25 cellular contexts compared by ENCODE assay signal in the genomic region with DNA sequence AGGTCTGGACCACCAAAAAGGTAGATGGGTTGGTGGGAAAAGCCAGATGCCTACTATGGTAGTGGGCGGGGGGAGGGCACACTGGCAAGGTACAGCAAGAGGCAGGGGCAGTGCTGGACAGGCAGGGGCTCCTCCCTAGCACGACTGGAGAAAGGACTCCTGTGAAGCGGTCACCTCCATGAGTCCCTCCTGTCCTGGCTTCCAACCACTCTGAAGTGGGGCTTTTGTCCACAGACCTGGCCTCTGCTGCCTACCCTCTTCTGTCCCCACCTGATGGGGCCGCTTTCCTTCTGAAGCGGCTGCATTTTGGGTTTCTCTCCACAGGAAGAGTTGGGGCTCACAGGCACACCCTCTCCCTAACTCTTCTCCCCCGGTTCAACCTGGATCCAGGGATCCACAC. TPM values are rescaled to one million over a fixed set of nuclear protein-coding genes. Genes with fewer than 3 reads are reported as not detected.
DNase-seq lines count a peak whose midpoint lies in the region; ATAC-seq, FAIRE-seq and TF ChIP-seq lines count a peak whose summit lies in the region.
"Had no signal": no experiment of that assay in that cellular context is flagged by ENCODE, and none has a peak within 500 bp of the region (broad histone marks: within the 10 kb centered on the region; RNA-seq: fewer than 3 reads in every experiment).

No MANE protein-coding gene starts in this region.

- H3K4me3 ChIP-seq in left ventricle myocardium inferior (no peak overlapping the region), H7 (ENCODE audit: insufficient read depth, low read depth, low read length) (no peak overlapping the region)
- H3K4me3 ChIP-seq: GM23248, left lung, prostate gland, testis, vagina had no signal

- TF ChIP-seq CTCF in left ventricle myocardium inferior (IDR thresholded peaks at IDR 0.05; ENCODE audit: borderline replicate concordance) = no peak
- TF ChIP-seq CTCF in osteocyte (IDR thresholded peaks at IDR 0.05) = no peak
- TF ChIP-seq CTCF in D721Med (IDR thresholded peaks at IDR 0.05; ENCODE audit: insufficient read depth, missing control alignments) = no peak

- H3K4me3 Mint-ChIP-seq in effector memory CD8-positive, alpha-beta T cell = peak overlapping the region in 1 of 2 donors; percentile 84
- no peak overlapping the region for H3K4me3 Mint-ChIP-seq in osteocyte (ENCODE audit: unreplicated experiment)

- FAIRE-seq in D721Med (lab: Jason Lieb, UNC) = no peak

- H3K27ac Mint-ChIP-seq in effector memory CD8-positive, alpha-beta T cell = peak overlapping the region; percentile 99 to 100
- no peak overlapping the region for H3K27ac Mint-ChIP-seq in osteocyte (ENCODE audit: unreplicated experiment)

- intact Hi-C loops in left ventricle myocardium inferior (cut with micrococcal nuclease) (no loop called here), Right ventricle myocardium superior (cut with DNase I) (no loop called here)

- DNase-seq in left ventricle myocardium inferior (no peak), Right ventricle myocardium superior (no peak), H7 (peak; percentile 51), osteocyte (ENCODE audit: extremely low spot score, unreplicated experiment) (no peak), D721Med (ENCODE audit: insufficient read length, low spot score) (no peak)
- DNase-seq in effector memory CD8-positive, alpha-beta T cell = no peak
- DNase-seq: activated naive CD4-positive, alpha-beta T cell; aorta; COR-L47; foreskin fibroblast; GM23248; Kasumi-1; left lung; midbrain; NCI-H1048; NCI-H187 treated with DMSO at 0.1 percent for 48 hours; NCI-H2227 treated with DMSO at 0.1 percent for 48 hours; NCI-H774; SHP77; stimulated activated CD4-positive, alpha-beta T cell treated with anti-CD3 and anti-CD28 coated beads, Interleukin-1b, Interleukin-23, amount 100 ng/mL, for 48 hours; SW 1271; testis had no signal

- no peaks in the 10 kb centered on the region for H3K27me3 Mint-ChIP-seq in effector memory CD8-positive, alpha-beta T cell
- H3K27me3 Mint-ChIP-seq in osteocyte (ENCODE audit: unreplicated experiment) = no peaks in the 10 kb centered on the region

- H3K27me3 ChIP-seq in left ventricle myocardium inferior (ENCODE audit: low read depth) (no peaks in the 10 kb centered on the region), H7 (ENCODE audit: control insufficient read depth, insufficient read depth, low read length) (no peaks in the 10 kb centered on the region)
- H3K27me3 ChIP-seq: left lung, testis, vagina had no signal

- H3K4me1 ChIP-seq in left ventricle myocardium inferior = peaks cover 56% of the 10 kb centered on the region

- peaks cover 57% of the 10 kb centered on the region for H3K36me3 Mint-ChIP-seq in effector memory CD8-positive, alpha-beta T cell (ENCODE audit: insufficient read depth)
- peaks cover 9% of the 10 kb centered on the region for H3K36me3 Mint-ChIP-seq in osteocyte (ENCODE audit: unreplicated experiment)

- H3K9me3 ChIP-seq in left ventricle myocardium inferior (replicated peaks) = no peaks in the 10 kb centered on the region
- H3K9me3 ChIP-seq: left lung, prostate gland, testis, vagina had no signal

- no peaks in the 10 kb centered on the region for H3K9me3 Mint-ChIP-seq in effector memory CD8-positive, alpha-beta T cell
- no peaks in the 10 kb centered on the region for H3K9me3 Mint-ChIP-seq in osteocyte (ENCODE audit: unreplicated experiment)

- peak overlapping the region; percentile 24 for H3K27ac ChIP-seq in left ventricle myocardium inferior (replicated peaks)
- H3K27ac ChIP-seq: GM23248, prostate gland, testis, vagina had no signal

- peaks cover 32 to 34% of the 10 kb centered on the region in 2 donors for H3K4me1 Mint-ChIP-seq in effector memory CD8-positive, alpha-beta T cell (ENCODE audit: low read depth in 2 of 2)
- peaks cover 25% of the 10 kb centered on the region for H3K4me1 Mint-ChIP-seq in osteocyte (ENCODE audit: unreplicated experiment)

- ATAC-seq in Right ventricle myocardium superior (ENCODE audit: poor library complexity) (no peak), GM19463 (IDR thresholded peaks at IDR 0.05; ENCODE audit: unreplicated experiment) (no peak)
- ATAC-seq in effector memory CD8-positive, alpha-beta T cell (replicated peaks) = no peak
- ATAC-seq: left lung had no signal

- peaks cover 42% of the 10 kb centered on the region for H3K36me3 ChIP-seq in left ventricle myocardium inferior
- H3K36me3 ChIP-seq in H7 (replicated peaks; ENCODE audit: control insufficient read depth, insufficient read depth, low read length) = peaks cover 1% of the 10 kb centered on the region; the same call in 1 of the 2 replicates
- H3K36me3 ChIP-seq: prostate gland had no signal

RNA-seq across cellular contexts. Expression of a gene that starts 2.7 kb away (rescaled TPM):
- total RNA-seq in left ventricle myocardium inferior (2.7 TPM), Right ventricle myocardium superior (3.4 TPM), osteocyte (3.0 and 3.2 TPM in 2 replicates)
- total RNA-seq in H7 (2014; rRNA removed; shearing (Covaris generic)) = 0.17 and 0.55 TPM in 2 replicates

RNA-seq across cellular contexts. Expression of a gene that starts 57.9 kb away (rescaled TPM):
- total RNA-seq in left ventricle myocardium inferior (3.8 TPM), Right ventricle myocardium superior (3.6 TPM), osteocyte (3.2 and 6.9 TPM in 2 replicates)
- 3.0 and 5.3 TPM in 2 replicates for total RNA-seq in H7 (2014; rRNA removed; shearing (Covaris generic))
